In genomic region chr2:46798998-46799698, GRCh38 we compare ENCODE assay signal across 2 cellular contexts.
TF ChIP-seq lines count a peak whose summit lies in the region.

No MANE protein-coding gene starts in this region.

TF ChIP-seq in HepG2, 621 proteins besides CTCF, POLR2A, EP300 and RAD21:
- TF ChIP-seq HNF4G (IDR thresholded peaks at IDR 0.05; ENCODE audit: borderline replicate concordance, low read depth, low read length) (no peak), HNF4G (CRISPR knock-in tag; IDR thresholded peaks at IDR 0.05; ENCODE audit: borderline replicate concordance, low read depth) (0 out of 2 replicates have a peak, but pooled peaks have one; percentile 25), GATA4 (IDR thresholded peaks at IDR 0.05; ENCODE audit: borderline replicate concordance, low read depth) (no peak)

TF ChIP-seq in GM12878, 131 proteins besides CTCF, POLR2A, EP300 and RAD21:
- TF ChIP-seq, protein P1, sequence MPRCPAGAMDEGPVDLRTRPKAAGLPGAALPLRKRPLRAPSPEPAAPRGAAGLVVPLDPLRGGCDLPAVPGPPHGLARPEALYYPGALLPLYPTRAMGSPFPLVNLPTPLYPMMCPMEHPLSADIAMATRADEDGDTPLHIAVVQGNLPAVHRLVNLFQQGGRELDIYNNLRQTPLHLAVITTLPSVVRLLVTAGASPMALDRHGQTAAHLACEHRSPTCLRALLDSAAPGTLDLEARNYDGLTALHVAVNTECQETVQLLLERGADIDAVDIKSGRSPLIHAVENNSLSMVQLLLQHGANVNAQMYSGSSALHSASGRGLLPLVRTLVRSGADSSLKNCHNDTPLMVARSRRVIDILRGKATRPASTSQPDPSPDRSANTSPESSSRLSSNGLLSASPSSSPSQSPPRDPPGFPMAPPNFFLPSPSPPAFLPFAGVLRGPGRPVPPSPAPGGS (IDR thresholded peaks at IDR 0.05; ENCODE audit: borderline replicate concordance, insufficient read depth, low read depth, low read length, poor library complexity, severe bottlenecking), result peak; percentile 66
- TF ChIP-seq TCF3 (IDR thresholded peaks at IDR 0.05; ENCODE audit: borderline replicate concordance, insufficient read depth, low read depth, low read length) (peak; percentile 37; the same call in 1 of the 2 replicates), MTA2 (IDR thresholded peaks at IDR 0.05; ENCODE audit: low read depth) (no peak)
